In the genomic region with DNA sequence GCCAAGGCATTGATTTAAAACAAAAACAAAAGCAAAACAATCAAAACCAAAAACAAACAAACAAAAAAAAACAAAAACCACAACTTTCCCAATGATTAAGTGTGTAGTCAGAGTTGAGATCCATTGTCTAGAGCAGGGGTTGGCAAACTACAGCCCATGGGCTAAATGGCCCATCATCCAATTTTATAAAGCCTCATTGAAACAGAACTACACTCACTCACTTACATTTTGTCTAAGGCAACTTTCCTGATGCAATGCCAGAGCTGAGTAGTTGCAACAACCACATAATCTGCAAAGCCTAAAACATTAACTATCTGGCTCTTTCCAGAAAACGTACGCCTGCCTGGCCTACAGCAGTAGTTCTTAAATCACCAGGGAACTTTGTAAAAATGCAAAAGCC, we compare ENCODE assay signal across 24 cellular contexts.
"Had no signal": no experiment of that assay in that cellular context is flagged by ENCODE, and none has a peak within 500 bp of the region (broad histone marks: within the 10 kb centered on the region; RNA-seq: fewer than 3 reads in every experiment).

No MANE protein-coding gene starts in this region.

- DNase-seq: activated CD4-positive, CD25-positive, alpha-beta regulatory T cell treated with anti-CD3 and anti-CD28 coated beads, Interleukin-2, amount 50 U/mL, for 72 hours; activated CD8-positive, alpha-beta memory T cell treated with anti-CD3 and anti-CD28 coated beads for 24 hours; activated CD8-positive, alpha-beta memory T cell treated with anti-CD3 and anti-CD28 coated beads, Interleukin-2, amount 50 U/mL, for 48 hours; activated effector memory CD4-positive, alpha-beta T cell treated with Interleukin-2 at 50 U/mL for 16 hours; activated naive CD4-positive, alpha-beta T cell treated with anti-CD3 and anti-CD28 coated beads, Interleukin-2, amount 10 ng/mL, durations not matched to agents 7 days and 5 days; activated naive CD8-positive, alpha-beta T cell treated with anti-CD3 and anti-CD28 coated beads, Interleukin-2, amount 50 U/mL, for 24 hours; activated T-cell treated with anti-CD3 and anti-CD28 coated beads, Interleukin-2, amount 50 U/mL, for 48 hours; aorta; dorsolateral prefrontal cortex; heart left ventricle; kidney glomerular epithelial cell; left ventricle myocardium inferior; mucosa of descending colon; naive thymus-derived CD8-positive, alpha-beta T cell; right cardiac atrium; transverse colon; uterus had no signal

- H3K4me3 ChIP-seq: breast epithelium, dorsolateral prefrontal cortex, gastroesophageal sphincter, heart left ventricle, left ventricle myocardium inferior, mucosa of descending colon, prostate gland, skin epidermis, suprapubic skin, transverse colon, uterus had no signal

- H3K27me3 ChIP-seq: breast epithelium, dorsolateral prefrontal cortex, gastroesophageal sphincter, heart left ventricle, suprapubic skin, transverse colon, uterus had no signal

- H3K4me1 ChIP-seq: breast epithelium, gastroesophageal sphincter, heart left ventricle, left ventricle myocardium inferior, prostate gland, suprapubic skin, uterus had no signal

- H3K36me3 ChIP-seq: breast epithelium, gastroesophageal sphincter, heart left ventricle, left ventricle myocardium inferior, prostate gland, suprapubic skin, transverse colon, uterus had no signal

- H3K27ac ChIP-seq: breast epithelium, dorsolateral prefrontal cortex, epithelial cell of prostate, gastroesophageal sphincter, heart left ventricle, left ventricle myocardium inferior, prostate gland, skin epidermis, suprapubic skin, transverse colon, uterus, VCaP had no signal

- H3K9me3 ChIP-seq: prostate gland, transverse colon, uterus had no signal
